ENCODE assay signal across 10 cellular contexts in the genomic region with DNA sequence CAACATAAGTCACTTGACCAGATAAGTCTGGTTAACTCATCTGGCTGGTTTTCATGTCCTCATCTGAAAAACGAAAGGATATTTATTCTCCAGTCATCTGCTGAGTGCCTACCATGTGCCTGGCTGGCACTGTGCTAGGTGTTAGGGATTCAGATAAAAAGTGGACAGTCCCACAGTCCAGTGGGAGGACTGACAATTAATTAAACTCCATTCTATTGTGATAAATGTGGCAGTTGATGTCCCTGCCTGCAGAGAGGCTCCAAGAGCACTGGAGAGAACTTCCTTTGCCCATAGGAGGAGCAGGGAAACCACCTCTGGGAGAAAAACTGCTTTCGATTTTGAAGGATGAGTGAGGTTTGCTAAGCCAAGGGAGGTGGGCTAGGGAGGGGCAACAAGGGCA. TPM values are rescaled to one million over a fixed set of nuclear protein-coding genes. Genes with fewer than 3 reads are reported as not detected.
DNase-seq lines count a peak whose midpoint lies in the region; ATAC-seq and TF ChIP-seq lines count a peak whose summit lies in the region.
"Had no signal": no experiment of that assay in that cellular context is flagged by ENCODE, and none has a peak within 500 bp of the region (broad histone marks: within the 10 kb centered on the region; RNA-seq: fewer than 3 reads in every experiment).

No MANE protein-coding gene starts in this region.

- peaks cover 0 to 13% (median 3%) of the 10 kb centered on the region in 6 donors for H3K36me3 ChIP-seq in spleen

- WGBS in spleen, 5 donors: 23 to 32% (median 26%) methylated on average over 2 of the region's 2 CpGs

- TF ChIP-seq CTCF in RWPE1 (conservative IDR thresholded peaks at IDR 0.05; ENCODE audit: low read depth) (no peak), fibroblast of villous mesenchyme (IDR thresholded peaks at IDR 0.05; ENCODE audit: insufficient read depth, low read depth, low read length) (no peak), spleen (IDR thresholded peaks at IDR 0.05 in 8 of 11, conservative IDR thresholded peaks at IDR 0.05 in 3 of 11) (no peak)

- POLR2A ChIA-PET in activated CD4-positive, alpha-beta T cell treated with anti-CD3 and anti-CD28 coated beads, Interleukin-2, amount 10 ng/mL, durations not matched to agents 7 days and 5 days (lab: Charles Lee): no interaction called here
- POLR2A ChIA-PET in RWPE1 (lab: Yijun Ruan, JAX; ENCODE audit: low non-redundant PET): no interaction called here

- peaks cover 91% of the 10 kb centered on the region for H3K4me1 Mint-ChIP-seq in activated CD4-positive, alpha-beta T cell treated with anti-CD3 and anti-CD28 coated beads, Interleukin-2, amount 10 ng/mL, durations not matched to agents 7 days and 5 days

- CTCF ChIA-PET in activated CD4-positive, alpha-beta T cell treated with anti-CD3 and anti-CD28 coated beads, Interleukin-2, amount 10 ng/mL, durations not matched to agents 7 days and 5 days (lab: Charles Lee): interaction anchor here (2.2 to 23.4 kb wide), 3 partner anchors 9 to 37 kb away, joined by 8 to 560 read pairs (median 13); no protein-coding TSS in a partner anchor
- CTCF ChIA-PET in RWPE1 (lab: Yijun Ruan, JAX): no interaction called here

- H3K27ac ChIP-seq in RWPE1 (peak overlapping the region; percentile 98), spleen (peak overlapping the region; percentile 16 to 97 (median 93))

- H3K9me3 Mint-ChIP-seq in activated CD4-positive, alpha-beta T cell treated with anti-CD3 and anti-CD28 coated beads, Interleukin-2, amount 10 ng/mL, durations not matched to agents 7 days and 5 days: no peaks in the 10 kb centered on the region

- TF ChIP-seq POLR2A in spleen (IDR thresholded peaks at IDR 0.05): no peak

- H3K27ac Mint-ChIP-seq in activated CD4-positive, alpha-beta T cell treated with anti-CD3 and anti-CD28 coated beads, Interleukin-2, amount 10 ng/mL, durations not matched to agents 7 days and 5 days: peak overlapping the region; percentile 76

- intact Hi-C loops in spleen (cut with DNase I; ENCODE audit: low total_unique reads): no loop called here

- H3K4me3 ChIP-seq in fibroblast of villous mesenchyme (ENCODE audit: low read depth, low read length) (no peak overlapping the region), spleen (peak overlapping the region in 2 of 8 donors; percentile 2 to 93)

- H3K27me3 ChIP-seq in spleen (replicated peaks in 1 of 7): no peaks in the 10 kb centered on the region

- H3K36me3 Mint-ChIP-seq in activated CD4-positive, alpha-beta T cell treated with anti-CD3 and anti-CD28 coated beads, Interleukin-2, amount 10 ng/mL, durations not matched to agents 7 days and 5 days (ENCODE audit: low read depth): peaks cover 44% of the 10 kb centered on the region

- H3K9me3 ChIP-seq in spleen: no peaks in the 10 kb centered on the region

- H3K4me1 ChIP-seq in spleen: peaks cover 76 to 100% (median 95%) of the 10 kb centered on the region in 6 donors

- DNase-seq in activated CD4-positive, alpha-beta T cell treated with anti-CD3 and anti-CD28 coated beads, Interleukin-2, amount 10 ng/mL, durations not matched to agents 7 days and 5 days: no peak
- no peak for DNase-seq in activated CD4-positive, alpha-beta T cell treated with anti-CD3 and anti-CD28 coated beads, Interleukin-2, amount 50 U/mL, for 48 hours
- DNase-seq in RWPE1 (ENCODE audit: low spot score): no peak
- DNase-seq in fibroblast of villous mesenchyme (ENCODE audit: low read depth): peak; percentile 31
- DNase-seq in spleen: no peak
- no peak for DNase-seq in stimulated activated CD4-positive, alpha-beta T cell treated with anti-CD3 and anti-CD28 coated beads, Interleukin-4, amount 100 ng/mL, for 4 hours
- no peak for DNase-seq in DMS 273 (lab: John Stamatoyannopoulos, UW; ENCODE audit: unreplicated experiment)
- DNase-seq: AML-193, cerebellar nuclear complex had no signal

- H3K27me3 Mint-ChIP-seq in activated CD4-positive, alpha-beta T cell treated with anti-CD3 and anti-CD28 coated beads, Interleukin-2, amount 10 ng/mL, durations not matched to agents 7 days and 5 days: no peaks in the 10 kb centered on the region

- no peak overlapping the region for H3K4me3 Mint-ChIP-seq in activated CD4-positive, alpha-beta T cell treated with anti-CD3 and anti-CD28 coated beads, Interleukin-2, amount 10 ng/mL, durations not matched to agents 7 days and 5 days

- ATAC-seq in GM21528 (IDR thresholded peaks at IDR 0.05; ENCODE audit: low FRiP score, unreplicated experiment): no peak

RNA-seq across cellular contexts. Expression of a gene that starts 5.4 kb away (rescaled TPM):
- 10 to 100 TPM; 12.1 to 12.7 TPM for total RNA-seq in activated CD4-positive, alpha-beta T cell treated with anti-CD3 and anti-CD28 coated beads, Interleukin-2, amount 10 ng/mL, durations not matched to agents 7 days and 5 days
- total RNA-seq in fibroblast of villous mesenchyme (7.1 and 12.1 TPM in 2 replicates), spleen (10 to 100 TPM in 6 of 7 donors, 1 to 10 TPM in 1; 9.3 to 32.7 (median 20.0) TPM)
- 1 to 10 TPM; 5.7 to 6.6 (median 5.8) TPM for polyA plus RNA-seq in spleen

RNA-seq across cellular contexts. Expression of a gene that starts 40.5 kb away (rescaled TPM):
- total RNA-seq in activated CD4-positive, alpha-beta T cell treated with anti-CD3 and anti-CD28 coated beads, Interleukin-2, amount 10 ng/mL, durations not matched to agents 7 days and 5 days: not detected
- total RNA-seq in fibroblast of villous mesenchyme: not detected in 2 replicates
- total RNA-seq in spleen: 1 to 10 TPM in 1 of 7 donors, under 1 TPM in 3, not detected in 3; 0.17 to 2.8 (median 0.62) TPM
- polyA plus RNA-seq in spleen: under 1 TPM; 0.26 to 0.48 (median 0.39) TPM
